34 cellular contexts compared by ENCODE assay signal in the genomic region with DNA sequence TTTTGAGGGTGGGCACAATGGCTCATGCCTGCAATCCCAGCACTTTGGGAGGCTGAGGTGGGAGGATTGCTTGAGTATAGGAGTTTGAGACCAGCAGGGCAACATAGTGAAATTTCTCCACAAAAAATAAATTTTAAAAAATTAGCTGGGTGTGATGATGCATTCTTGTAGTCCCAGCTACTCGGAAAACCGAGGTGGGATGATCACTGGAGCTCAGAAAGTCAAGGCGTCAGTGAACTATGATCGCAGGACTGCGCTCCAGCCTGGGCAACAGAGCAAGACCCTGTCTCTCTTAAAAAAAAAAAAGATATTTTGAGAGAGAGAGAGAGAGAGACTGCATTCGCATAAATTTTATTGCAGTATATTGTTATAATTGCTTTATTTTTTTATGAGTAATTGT.
"Had no signal": no experiment of that assay in that cellular context is flagged by ENCODE, and none has a peak within 500 bp of the region (broad histone marks: within the 10 kb centered on the region; RNA-seq: fewer than 3 reads in every experiment).

No MANE protein-coding gene starts in this region.

- H3K4me1 ChIP-seq: adrenal gland, ascending aorta, breast epithelium, foreskin keratinocyte, gastrocnemius medialis, heart left ventricle had no signal

- H3K9me3 ChIP-seq: adrenal gland, ascending aorta, breast epithelium, gastrocnemius medialis, heart left ventricle had no signal

- H3K4me1 Mint-ChIP-seq: activated CD4-positive, alpha-beta memory T cell treated with anti-CD3 and anti-CD28 coated beads, Interleukin-2, amount 10 ng/mL, durations not matched to agents 7 days and 5 days; activated CD4-positive, alpha-beta T cell treated with anti-CD3 and anti-CD28 coated beads, Interleukin-2, amount 10 ng/mL, durations not matched to agents 7 days and 5 days; activated naive CD4-positive, alpha-beta T cell treated with anti-CD3 and anti-CD28 coated beads, Interleukin-2, amount 50 U/mL, for 24 hours; activated naive CD8-positive, alpha-beta T cell treated with anti-CD3 and anti-CD28 coated beads, Interleukin-2, amount 50 U/mL, for 24 hours; activated T-helper 17 cell treated with anti-CD3 and anti-CD28 coated beads, Interleukin-2, amount 50 U/mL, for 72 hours; endodermal cell had no signal

- H3K27ac ChIP-seq: adrenal gland, ascending aorta, breast epithelium, cardiac muscle cell, coronary artery, dorsolateral prefrontal cortex, foreskin keratinocyte, gastrocnemius medialis, heart left ventricle had no signal

- H3K4me3 Mint-ChIP-seq: activated CD4-positive, alpha-beta memory T cell treated with anti-CD3 and anti-CD28 coated beads, Interleukin-2, amount 10 ng/mL, durations not matched to agents 7 days and 5 days; activated CD4-positive, alpha-beta T cell treated with anti-CD3 and anti-CD28 coated beads, Interleukin-2, amount 10 ng/mL, durations not matched to agents 7 days and 5 days; activated naive CD4-positive, alpha-beta T cell treated with anti-CD3 and anti-CD28 coated beads for 36 hours; activated naive CD4-positive, alpha-beta T cell treated with anti-CD3 and anti-CD28 coated beads, Interleukin-2, amount 50 U/mL, for 24 hours; activated naive CD8-positive, alpha-beta T cell treated with anti-CD3 and anti-CD28 coated beads for 36 hours; activated naive CD8-positive, alpha-beta T cell treated with anti-CD3 and anti-CD28 coated beads, Interleukin-2, amount 50 U/mL, for 24 hours; activated T-cell treated with anti-CD3 and anti-CD28 coated beads, Interleukin-2, amount 50 U/mL, for 24 hours; activated T-helper 17 cell treated with anti-CD3 and anti-CD28 coated beads, Interleukin-2, amount 50 U/mL, for 72 hours; brain; dendritic cell treated with granulocyte-macrophage colony-stimulating factor and Interleukin-4, amounts not matched to agents 40 ng/mL and 50 ng/mL, for 4 days; endodermal cell; T-helper 17 cell; T-helper 2 cell treated with Interferon-gamma antibody and Interleukin-4, amounts not matched to agents 5 μg/mL and 100 μg/mL, for 36 hours had no signal

- H3K27me3 ChIP-seq: adrenal gland, ascending aorta, breast epithelium, cardiac muscle cell, dorsolateral prefrontal cortex, foreskin keratinocyte, gastrocnemius medialis, heart left ventricle had no signal

- H3K9me3 Mint-ChIP-seq: activated CD4-positive, alpha-beta memory T cell treated with anti-CD3 and anti-CD28 coated beads, Interleukin-2, amount 10 ng/mL, durations not matched to agents 7 days and 5 days; activated naive CD4-positive, alpha-beta T cell treated with anti-CD3 and anti-CD28 coated beads for 36 hours; activated naive CD4-positive, alpha-beta T cell treated with anti-CD3 and anti-CD28 coated beads, Interleukin-2, amount 50 U/mL, for 24 hours; activated naive CD8-positive, alpha-beta T cell treated with anti-CD3 and anti-CD28 coated beads for 36 hours; activated naive CD8-positive, alpha-beta T cell treated with anti-CD3 and anti-CD28 coated beads, Interleukin-2, amount 50 U/mL, for 24 hours; activated T-cell treated with anti-CD3 and anti-CD28 coated beads, Interleukin-2, amount 50 U/mL, for 24 hours; activated T-helper 17 cell treated with anti-CD3 and anti-CD28 coated beads, Interleukin-2, amount 50 U/mL, for 72 hours; T-helper 2 cell treated with Interferon-gamma antibody and Interleukin-4, amounts not matched to agents 5 μg/mL and 100 μg/mL, for 36 hours had no signal

- ATAC-seq: activated naive CD8-positive, alpha-beta T cell treated with anti-CD3 and anti-CD28 coated beads, Interleukin-2, amount 50 U/mL, for 24 hours; activated T-helper 17 cell treated with anti-CD3 and anti-CD28 coated beads, Interleukin-2, amount 50 U/mL, for 72 hours; gastrocnemius medialis; heart left ventricle; T-helper 17 cell had no signal

- H3K36me3 Mint-ChIP-seq: activated naive CD4-positive, alpha-beta T cell treated with anti-CD3 and anti-CD28 coated beads, Interleukin-2, amount 50 U/mL, for 24 hours; activated naive CD8-positive, alpha-beta T cell treated with anti-CD3 and anti-CD28 coated beads for 36 hours; brain had no signal

- H3K27ac Mint-ChIP-seq: activated CD4-positive, alpha-beta memory T cell treated with anti-CD3 and anti-CD28 coated beads, Interleukin-2, amount 10 ng/mL, durations not matched to agents 7 days and 5 days; activated CD4-positive, alpha-beta T cell treated with anti-CD3 and anti-CD28 coated beads, Interleukin-2, amount 10 ng/mL, durations not matched to agents 7 days and 5 days; activated naive CD4-positive, alpha-beta T cell treated with anti-CD3 and anti-CD28 coated beads for 36 hours; activated naive CD4-positive, alpha-beta T cell treated with anti-CD3 and anti-CD28 coated beads, Interleukin-2, amount 50 U/mL, for 24 hours; activated naive CD8-positive, alpha-beta T cell treated with anti-CD3 and anti-CD28 coated beads for 36 hours; activated naive CD8-positive, alpha-beta T cell treated with anti-CD3 and anti-CD28 coated beads, Interleukin-2, amount 50 U/mL, for 24 hours; activated T-cell treated with anti-CD3 and anti-CD28 coated beads, Interleukin-2, amount 50 U/mL, for 24 hours; activated T-helper 17 cell treated with anti-CD3 and anti-CD28 coated beads, Interleukin-2, amount 50 U/mL, for 72 hours; brain; dendritic cell treated with granulocyte-macrophage colony-stimulating factor and Interleukin-4, amounts not matched to agents 40 ng/mL and 50 ng/mL, for 4 days; T-helper 17 cell; T-helper 2 cell treated with Interferon-gamma antibody and Interleukin-4, amounts not matched to agents 5 μg/mL and 100 μg/mL, for 36 hours had no signal

- DNase-seq: activated CD4-positive, alpha-beta memory T cell treated with anti-CD3 and anti-CD28 coated beads, Interleukin-2, amount 10 ng/mL, durations not matched to agents 7 days and 5 days; activated CD4-positive, alpha-beta T cell treated with anti-CD3 and anti-CD28 coated beads for 1 hour; activated CD4-positive, alpha-beta T cell treated with anti-CD3 and anti-CD28 coated beads for 4 hours; activated CD4-positive, alpha-beta T cell treated with anti-CD3 and anti-CD28 coated beads, Interleukin-2, amount 10 ng/mL, durations not matched to agents 7 days and 5 days; activated CD4-positive, alpha-beta T cell treated with anti-CD3 and anti-CD28 coated beads, Interleukin-2, amount 50 U/mL, for 4 hours; activated CD8-positive, alpha-beta memory T cell treated with anti-CD3 and anti-CD28 coated beads, Interleukin-2, amount 50 U/mL, for 48 hours; activated effector memory CD4-positive, alpha-beta T cell treated with Interleukin-2 at 50 U/mL for 16 hours; activated naive CD4-positive, alpha-beta T cell treated with anti-CD3 and anti-CD28 coated beads for 36 hours; activated naive CD8-positive, alpha-beta T cell treated with anti-CD3 and anti-CD28 coated beads for 36 hours; activated naive CD8-positive, alpha-beta T cell treated with anti-CD3 and anti-CD28 coated beads, Interleukin-2, amount 50 U/mL, for 24 hours; activated T-cell treated with anti-CD3 and anti-CD28 coated beads for 4 hours; activated T-cell treated with anti-CD3 and anti-CD28 coated beads, Interleukin-2, amount 50 U/mL, for 24 hours; adrenal gland; central memory CD4-positive, alpha-beta T cell; cerebellar nuclear complex; dorsolateral prefrontal cortex; effector memory CD4-positive, alpha-beta T cell; endodermal cell; gastrocnemius medialis; glutamatergic neuron; heart left ventricle; T-helper 1 cell; T-helper 17 cell; T1000 had no signal

- H3K4me3 ChIP-seq: adrenal gland, ascending aorta, breast epithelium, cardiac muscle cell, coronary artery, dorsolateral prefrontal cortex, gastrocnemius medialis, heart left ventricle had no signal

- H3K36me3 ChIP-seq: adrenal gland, ascending aorta, breast epithelium, cardiac muscle cell, gastrocnemius medialis, heart left ventricle had no signal
